ENCODE assay signal across 8 cellular contexts in genomic region chr6:108074057-108074358, GRCh38. TPM values are rescaled to one million over a fixed set of nuclear protein-coding genes. Genes with fewer than 3 reads are reported as not detected.
DNase-seq lines count a peak whose midpoint lies in the region; ATAC-seq, FAIRE-seq and TF ChIP-seq lines count a peak whose summit lies in the region.

No MANE protein-coding gene starts in this region.

- peak overlapping the region; percentile 9 for H3K27ac Mint-ChIP-seq in activated T-cell treated with anti-CD3 and anti-CD28 coated beads, Interleukin-2, amount 50 U/mL, for 72 hours
- H3K27ac Mint-ChIP-seq in astrocyte (ENCODE audit: unreplicated experiment), result no peak overlapping the region

- H3K36me3 ChIP-seq in astrocyte (ENCODE audit: insufficient read depth, low read length), result no peaks in the 10 kb centered on the region

- H3K27ac ChIP-seq in astrocyte (ENCODE audit: low read depth, low read length) (peak overlapping the region; percentile 18), layer of hippocampus (ENCODE audit: low read depth, low read length) (peak overlapping the region; percentile 79), temporal lobe (ENCODE audit: low read depth, low read length) (peak overlapping the region; percentile 72)

- peaks cover 33% of the 10 kb centered on the region for H3K4me1 Mint-ChIP-seq in activated T-cell treated with anti-CD3 and anti-CD28 coated beads, Interleukin-2, amount 50 U/mL, for 72 hours (ENCODE audit: low read depth)
- H3K4me1 Mint-ChIP-seq in astrocyte (ENCODE audit: low read depth, unreplicated experiment), result peaks cover 5% of the 10 kb centered on the region

- no peaks in the 10 kb centered on the region for H3K36me3 Mint-ChIP-seq in activated T-cell treated with anti-CD3 and anti-CD28 coated beads, Interleukin-2, amount 50 U/mL, for 72 hours (ENCODE audit: insufficient read depth in 2 of 2)
- peaks cover 1% of the 10 kb centered on the region for H3K36me3 Mint-ChIP-seq in astrocyte (ENCODE audit: low read depth, unreplicated experiment)

- peak overlapping the region; percentile 100 for H3K4me2 ChIP-seq in astrocyte (ENCODE audit: low read length)

- H3K27me3 Mint-ChIP-seq in activated T-cell treated with anti-CD3 and anti-CD28 coated beads, Interleukin-2, amount 50 U/mL, for 72 hours (ENCODE audit: low read depth), result no peaks in the 10 kb centered on the region
- no peaks in the 10 kb centered on the region for H3K27me3 Mint-ChIP-seq in astrocyte (ENCODE audit: low read depth, unreplicated experiment)

- H3K4me1 ChIP-seq in astrocyte (ENCODE audit: insufficient read depth, low read length), result peaks cover 13% of the 10 kb centered on the region

- H3K27me3 ChIP-seq in astrocyte (ENCODE audit: insufficient read depth, low read length), result no peaks in the 10 kb centered on the region
- no peaks in the 10 kb centered on the region for H3K27me3 ChIP-seq in layer of hippocampus (ENCODE audit: control insufficient read depth, insufficient read depth, low read length)

- H3K9me3 ChIP-seq in astrocyte (ENCODE audit: insufficient read depth, low read depth, low read length), result no peaks in the 10 kb centered on the region

- peak overlapping the region; percentile 84 to 93 for H3K4me3 Mint-ChIP-seq in activated T-cell treated with anti-CD3 and anti-CD28 coated beads, Interleukin-2, amount 50 U/mL, for 72 hours
- H3K4me3 Mint-ChIP-seq in astrocyte (ENCODE audit: unreplicated experiment), result peak overlapping the region; percentile 86

- H3K9me3 Mint-ChIP-seq in activated T-cell treated with anti-CD3 and anti-CD28 coated beads, Interleukin-2, amount 50 U/mL, for 72 hours, result no peaks in the 10 kb centered on the region
- H3K9me3 Mint-ChIP-seq in astrocyte (ENCODE audit: unreplicated experiment), result no peaks in the 10 kb centered on the region

- no peaks in the 10 kb centered on the region for H4K20me1 ChIP-seq in astrocyte (ENCODE audit: insufficient read depth, low read length)

- no peak for DNase-seq in activated T-cell treated with anti-CD3 and anti-CD28 coated beads, Interleukin-2, amount 50 U/mL, for 72 hours
- no peak for DNase-seq in activated T-cell treated with anti-CD3 and anti-CD28 coated beads, Interleukin-2, amount 50 U/mL, for 1 hour
- DNase-seq in astrocyte (ENCODE audit: low read depth) (no peak), NCI-H345 (lab: John Stamatoyannopoulos, UW) (no peak), dermis blood vessel endothelial cell (no peak)

- peak; percentile 41 to 43 for ATAC-seq in activated T-cell treated with anti-CD3 and anti-CD28 coated beads, Interleukin-2, amount 50 U/mL, for 72 hours (replicated peaks in 1 of 2)
- ATAC-seq in HG03442 (IDR thresholded peaks at IDR 0.05; ENCODE audit: unreplicated experiment), result peak; percentile 34

- H2AFZ ChIP-seq in astrocyte (ENCODE audit: low read depth, low read length), result peak overlapping the region; percentile 94

- H3K4me3 ChIP-seq in astrocyte (ENCODE audit: insufficient read depth, low read depth, low read length), result peak overlapping the region; percentile 80

- peak overlapping the region; percentile 85 for H3K9ac ChIP-seq in astrocyte (ENCODE audit: low read length)

- no peak for FAIRE-seq in astrocyte (lab: Jason Lieb, UNC)

- peaks cover 13% of the 10 kb centered on the region for H3K79me2 ChIP-seq in astrocyte (ENCODE audit: insufficient read depth, low read length)

- no peak for TF ChIP-seq CTCF in astrocyte (IDR thresholded peaks at IDR 0.05; ENCODE audit: insufficient read depth, low read depth, low read length)

RNA-seq across cellular contexts. Expression of gene OSTM1, which starts 0.5 kb away (rescaled TPM):
- total RNA-seq in activated T-cell treated with anti-CD3 and anti-CD28 coated beads, Interleukin-2, amount 50 U/mL, for 72 hours, result 10 to 100 TPM; 13.0 to 19.6 TPM
- total RNA-seq in astrocyte (58.3 and 72.8 TPM in 2 replicates), temporal lobe (22.1 TPM), dermis blood vessel endothelial cell (31.1 and 37.1 TPM in 2 replicates)

Comparison
In these comparisons a context has a peak if more than half of its experiments do, and no peak if none do; other contexts are left out.
1. H3K27ac ChIP-seq: peak in every context shown above with its lines; median percentile 79 in layer of hippocampus; 72 in temporal lobe; 18 in astrocyte.